ENCODE assay signal across 16 cellular contexts in the genomic region with DNA sequence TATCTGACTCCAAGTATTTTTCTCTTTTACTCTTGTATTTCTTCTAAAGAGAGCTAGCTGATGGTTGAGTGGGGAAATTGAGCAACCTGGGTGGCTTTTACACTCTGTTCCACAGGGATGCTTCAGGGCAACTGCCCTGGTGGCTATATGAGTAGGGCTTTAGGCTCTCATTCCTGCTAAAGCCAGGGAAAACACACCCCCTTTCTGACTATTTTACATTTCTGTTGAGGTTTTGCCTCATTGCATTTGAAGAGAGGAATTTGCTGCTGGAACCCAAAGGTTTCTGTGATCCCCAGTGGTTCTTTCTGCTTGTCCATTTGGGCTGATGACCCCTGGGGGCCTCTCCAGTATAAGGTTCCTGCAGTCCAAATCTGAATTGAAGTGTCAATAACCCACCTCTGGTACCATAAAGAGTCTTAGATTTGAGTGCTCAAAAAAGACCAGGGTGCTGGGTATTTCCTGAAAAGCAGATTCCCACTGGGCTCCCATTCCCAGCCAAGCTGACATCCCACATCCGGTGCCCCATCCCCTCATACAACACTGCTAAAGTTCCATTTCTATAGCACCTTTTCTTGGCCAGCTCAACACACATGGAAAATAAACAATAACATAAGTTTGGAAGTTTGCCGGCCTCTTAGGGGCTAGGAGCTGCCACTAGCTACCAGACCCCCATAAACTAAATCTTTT. TPM values are rescaled to one million over a fixed set of nuclear protein-coding genes. Genes with fewer than 3 reads are reported as not detected.
A peak's percentile ranks its signal among the peaks of the same experiment; 100 is the strongest.
DNase-seq lines count a peak whose midpoint lies in the region; ATAC-seq and TF ChIP-seq lines count a peak whose summit lies in the region.
"Had no signal": no experiment of that assay in that cellular context is flagged by ENCODE, and none has a peak within 500 bp of the region (broad histone marks: within the 10 kb centered on the region; RNA-seq: fewer than 3 reads in every experiment).

No MANE protein-coding gene starts in this region.

- H3K9ac ChIP-seq in HUES48 (ENCODE audit: low read depth, low read length), result no peak overlapping the region
- H3K9ac ChIP-seq in adipocyte (ENCODE audit: low read length), result no peak overlapping the region

- no peak overlapping the region for H3K4me3 Mint-ChIP-seq in progenitor cell of endocrine pancreas (ENCODE audit: low read depth)
- H3K4me3 Mint-ChIP-seq: CD4-positive, alpha-beta memory T cell had no signal

- intact Hi-C loops in gastrocnemius medialis (cut with DNase I; ENCODE audit: low total_unique reads), result no loop called here

- in situ Hi-C loops in gastrocnemius medialis (cut with MboI; ENCODE audit: low sequenced_read_pairs in 4 of 4), result no loop called here

- H3K4me1 Mint-ChIP-seq in progenitor cell of endocrine pancreas (ENCODE audit: low read depth), result no peaks in the 10 kb centered on the region
- H3K4me1 Mint-ChIP-seq: CD4-positive, alpha-beta memory T cell had no signal

- peaks cover 2% of the 10 kb centered on the region for H3K27me3 Mint-ChIP-seq in progenitor cell of endocrine pancreas
- H3K27me3 Mint-ChIP-seq: CD4-positive, alpha-beta memory T cell had no signal

- no peaks in the 10 kb centered on the region for H3K27me3 ChIP-seq in HUES48 (ENCODE audit: control insufficient read depth, insufficient read depth, low read length)
- no peaks in the 10 kb centered on the region for H3K27me3 ChIP-seq in adipocyte (replicated peaks; ENCODE audit: control insufficient read depth, insufficient read depth, low read length)
- H3K27me3 ChIP-seq in gastrocnemius medialis, result no peaks in the 10 kb centered on the region

- H3K9me3 ChIP-seq in HUES48 (ENCODE audit: control insufficient read depth, insufficient read depth, low read length) (no peaks in the 10 kb centered on the region), adipocyte (ENCODE audit: control insufficient read depth, low read length) (no peaks in the 10 kb centered on the region), gastrocnemius medialis (no peaks in the 10 kb centered on the region)
- H3K9me3 ChIP-seq: A549, BE2C had no signal

- peaks cover 11% of the 10 kb centered on the region; the same call in 1 of the 2 replicates for H3K4me1 ChIP-seq in HUES48 (ENCODE audit: control insufficient read depth, insufficient read depth, low read length)
- peaks cover 20% of the 10 kb centered on the region for H3K4me1 ChIP-seq in adipocyte (ENCODE audit: control insufficient read depth, insufficient read depth, low read length)
- H3K4me1 ChIP-seq in gastrocnemius medialis, result no peaks in the 10 kb centered on the region
- H3K4me1 ChIP-seq: BE2C had no signal

- no peaks in the 10 kb centered on the region for H3K36me3 Mint-ChIP-seq in progenitor cell of endocrine pancreas (ENCODE audit: insufficient read depth)
- H3K36me3 Mint-ChIP-seq: CD4-positive, alpha-beta memory T cell had no signal

- ATAC-seq in gastrocnemius medialis, result no peak
- ATAC-seq: A549, HepG2 had no signal

- TF ChIP-seq CTCF in gastrocnemius medialis (IDR thresholded peaks at IDR 0.05 in 4 of 5, conservative IDR thresholded peaks at IDR 0.05 in 1 of 5), result no peak
- no peak for TF ChIP-seq CTCF in progenitor cell of endocrine pancreas (IDR thresholded peaks at IDR 0.05; ENCODE audit: unreplicated experiment)

- no peak overlapping the region for H3K4me3 ChIP-seq in HUES48 (ENCODE audit: low read depth, low read length)
- no peak overlapping the region for H3K4me3 ChIP-seq in adipocyte (ENCODE audit: low read length)
- no peak overlapping the region for H3K4me3 ChIP-seq in gastrocnemius medialis
- H3K4me3 ChIP-seq: A549 had no signal

- no peak overlapping the region for H3K27ac Mint-ChIP-seq in progenitor cell of endocrine pancreas
- H3K27ac Mint-ChIP-seq: CD4-positive, alpha-beta memory T cell had no signal

- H3K27ac ChIP-seq in HUES48 (ENCODE audit: low read depth, low read length) (peak overlapping the region; percentile 42), gastrocnemius medialis (no peak overlapping the region)
- H3K27ac ChIP-seq: C4-2B had no signal

- no peaks in the 10 kb centered on the region for H3K36me3 ChIP-seq in HUES48 (ENCODE audit: control insufficient read depth, insufficient read depth, low read length)
- peaks cover 65% of the 10 kb centered on the region for H3K36me3 ChIP-seq in adipocyte (ENCODE audit: control insufficient read depth, insufficient read depth, low read length, severe bottlenecking)
- H3K36me3 ChIP-seq in gastrocnemius medialis, result no peaks in the 10 kb centered on the region
- H3K36me3 ChIP-seq: BE2C had no signal

- no peaks in the 10 kb centered on the region for H3K9me3 Mint-ChIP-seq in progenitor cell of endocrine pancreas (ENCODE audit: low read depth)

- no peak for TF ChIP-seq POLR2A in gastrocnemius medialis (IDR thresholded peaks at IDR 0.05)

- DNase-seq in adipocyte (ENCODE audit: low read depth) (peak; percentile 46), iPS-NIHi11 (ENCODE audit: low spot score) (peak; percentile 11), renal cortical epithelial cell (ENCODE audit: low read depth) (peak; percentile 49), NCI-H1436 (lab: John Stamatoyannopoulos, UW) (no peak), gastrocnemius medialis (no peak), SIG-M5 (lab: John Stamatoyannopoulos, UW) (no peak), progenitor cell of endocrine pancreas (ENCODE audit: low spot score, unreplicated experiment) (no peak)
- DNase-seq: BE2C; CD4-positive, alpha-beta memory T cell; DMS153; DND-41; GF-D8 had no signal

RNA-seq across cellular contexts. Expression of a gene that starts 59.5 kb away (rescaled TPM):
- 2.5 and 14.6 TPM in 2 replicates for total RNA-seq in renal cortical epithelial cell
- total RNA-seq in gastrocnemius medialis, result 1 to 10 TPM in 3 of 4 donors, under 1 TPM in 1; 0.56 to 2.1 (median 1.4) TPM
- total RNA-seq in progenitor cell of endocrine pancreas, result 0.33 and 0.36 TPM in 2 replicates
- total RNA-seq: CD4-positive, alpha-beta memory T cell had no signal

Comparison
In these comparisons a context has a peak if more than half of its experiments do, and no peak if none do; other contexts are left out.
1. DNase-seq: peak in adipocyte (single experiment), iPS-NIHi11 (single experiment) and renal cortical epithelial cell (single experiment); none in NCI-H1436 (single experiment), gastrocnemius medialis (0 of 2), SIG-M5 (single experiment) and progenitor cell of endocrine pancreas (single experiment).